8 cellular contexts compared by ENCODE assay signal in the genomic region with DNA sequence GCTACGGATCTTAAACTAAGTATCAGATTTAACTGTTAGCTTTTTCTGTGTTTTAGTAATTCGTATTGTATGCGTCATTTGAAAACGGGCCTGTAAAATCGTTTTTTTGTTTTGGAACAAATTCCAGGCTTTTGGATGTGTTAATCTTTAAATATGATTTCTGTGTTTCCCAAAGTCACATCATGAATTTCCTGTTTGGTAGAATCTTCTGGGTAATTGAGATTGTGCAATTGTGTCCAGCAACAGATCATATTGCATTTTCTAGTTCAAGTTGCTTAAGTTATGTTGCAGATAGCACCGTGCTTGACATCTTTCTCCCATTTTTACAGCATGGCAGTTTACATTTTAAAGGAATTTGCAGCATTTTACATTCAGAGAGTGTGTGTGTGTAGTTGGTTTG. TPM values are rescaled to one million over a fixed set of nuclear protein-coding genes. Genes with fewer than 3 reads are reported as not detected.
DNase-seq lines count a peak whose midpoint lies in the region; ATAC-seq, FAIRE-seq and TF ChIP-seq lines count a peak whose summit lies in the region.

No MANE protein-coding gene starts in this region.

- H3K27me3 ChIP-seq in BJ (ENCODE audit: control insufficient read depth, insufficient read depth, low read length) (no peaks in the 10 kb centered on the region), HUES6 (ENCODE audit: control insufficient read depth, insufficient read depth, low read length) (peaks cover 5% of the 10 kb centered on the region; the same call in 1 of the 2 replicates), thoracic aorta (replicated peaks; ENCODE audit: insufficient read depth) (no peaks in the 10 kb centered on the region)

- no peak overlapping the region; the same call in 1 of the 2 replicates for H3K27ac ChIP-seq in HUES6 (ENCODE audit: low read depth, low read length)
- peak overlapping the region; percentile 76 to 87 for H3K27ac ChIP-seq in thoracic aorta

- POLR2A ChIA-PET in BJ (lab: Charles Lee): interaction anchor here (0.6 kb wide), 1 partner anchor 63 kb away, joined by 3 read pairs; no protein-coding TSS in a partner anchor

- peak; percentile 36 for FAIRE-seq in islet of Langerhans (lab: Jason Lieb, UNC)

- peaks cover 9% of the 10 kb centered on the region for H3K36me3 Mint-ChIP-seq in activated T-helper 17 cell treated with anti-CD3 and anti-CD28 coated beads, Interleukin-2, amount 50 U/mL, for 72 hours (ENCODE audit: low read depth)

- peak overlapping the region; percentile 96 for H3K9ac ChIP-seq in HUES6 (ENCODE audit: low read length)

- peaks cover 11% of the 10 kb centered on the region for H3K27me3 Mint-ChIP-seq in activated T-helper 17 cell treated with anti-CD3 and anti-CD28 coated beads, Interleukin-2, amount 50 U/mL, for 72 hours

- no peak for ATAC-seq in activated T-helper 17 cell treated with anti-CD3 and anti-CD28 coated beads, Interleukin-2, amount 50 U/mL, for 72 hours (replicated peaks)
- ATAC-seq in thoracic aorta (ENCODE audit: insufficient number of reproducible peaks, low FRiP score, low read depth): no peak

- no peaks in the 10 kb centered on the region for H3K36me3 ChIP-seq in BJ (ENCODE audit: control insufficient read depth, insufficient read depth, low read length)
- H3K36me3 ChIP-seq in HUES6 (ENCODE audit: control insufficient read depth, insufficient read depth, low read length): no peaks in the 10 kb centered on the region
- no peaks in the 10 kb centered on the region for H3K36me3 ChIP-seq in thoracic aorta

- peak overlapping the region; percentile 93 for H3K4me3 Mint-ChIP-seq in activated T-helper 17 cell treated with anti-CD3 and anti-CD28 coated beads, Interleukin-2, amount 50 U/mL, for 72 hours

- peaks cover 30% of the 10 kb centered on the region for H3K4me1 Mint-ChIP-seq in activated T-helper 17 cell treated with anti-CD3 and anti-CD28 coated beads, Interleukin-2, amount 50 U/mL, for 72 hours

- CTCF ChIA-PET in BJ (lab: Yijun Ruan, JAX): interaction anchor here (1.2 to 6.4 kb wide), 3 partner anchors 44 to 75 kb away, joined by 3 to 117 read pairs (median 9); no protein-coding TSS in a partner anchor

- H3K9me3 ChIP-seq in HUES6 (ENCODE audit: control insufficient read depth, insufficient read depth, low read depth, low read length): no peaks in the 10 kb centered on the region
- no peaks in the 10 kb centered on the region for H3K9me3 ChIP-seq in thoracic aorta

- peak overlapping the region; percentile 91 for H3K4me3 ChIP-seq in BJ (ENCODE audit: low read depth, low read length)
- peak overlapping the region; percentile 85 for H3K4me3 ChIP-seq in HUES6 (ENCODE audit: low read depth, low read length)
- peak overlapping the region; percentile 91 for H3K4me3 ChIP-seq in thoracic aorta

- TF ChIP-seq CTCF in BJ (IDR thresholded peaks at IDR 0.05; ENCODE audit: insufficient read depth, low read depth, low read length) (no peak), thoracic aorta (IDR thresholded peaks at IDR 0.05) (no peak)

- peak overlapping the region; percentile 95 for H3K27ac Mint-ChIP-seq in activated T-helper 17 cell treated with anti-CD3 and anti-CD28 coated beads, Interleukin-2, amount 50 U/mL, for 72 hours

- peak; percentile 38 for DNase-seq in BJ (ENCODE audit: low read depth)
- DNase-seq in thoracic aorta (ENCODE audit: low spot score): no peak
- DNase-seq in activated CD4-positive, CD25-positive, alpha-beta regulatory T cell (lab: John Stamatoyannopoulos, UW): no peak
- no peak for DNase-seq in HuH-7.5 (ENCODE audit: low spot score)
- no peak for DNase-seq in activated CD8-positive, alpha-beta memory T cell treated with anti-CD3 and anti-CD28 coated beads, Interleukin-2, amount 50 U/mL, for 48 hours

- H3K9me3 Mint-ChIP-seq in activated T-helper 17 cell treated with anti-CD3 and anti-CD28 coated beads, Interleukin-2, amount 50 U/mL, for 72 hours: no peaks in the 10 kb centered on the region

- H3K4me1 ChIP-seq in HUES6 (ENCODE audit: control insufficient read depth, insufficient read depth, low read length): peaks cover 30% of the 10 kb centered on the region
- H3K4me1 ChIP-seq in thoracic aorta (ENCODE audit: control insufficient read depth in 1 of 2, low read depth in 2 of 2): peaks cover 43 to 52% of the 10 kb centered on the region in 2 donors

RNA-seq across cellular contexts. Expression of a gene that starts 1.9 kb away (rescaled TPM):
- 33.9 and 53.0 TPM in 2 replicates for polyA plus RNA-seq in BJ (2011; rRNA removed)
- 34.6 and 36.7 TPM in 2 replicates for polyA minus RNA-seq in BJ (2011; rRNA and poly(A)+ RNA removed)
- total RNA-seq in activated T-helper 17 cell treated with anti-CD3 and anti-CD28 coated beads, Interleukin-2, amount 50 U/mL, for 72 hours: 10 to 100 TPM; 36.5 to 51.3 TPM
- 100 to 1,000 TPM in 1 of 2 donors, 10 to 100 TPM in 1; 61.9 to 106 TPM for total RNA-seq in thoracic aorta

RNA-seq across cellular contexts. Expression of a gene that starts 5.0 kb away (rescaled TPM):
- 0.12 TPM in 1 of 2 replicates, not detected in the other for polyA plus RNA-seq in BJ (2011; rRNA removed)
- not detected in 2 replicates for polyA minus RNA-seq in BJ (2011; rRNA and poly(A)+ RNA removed)
- total RNA-seq in activated T-helper 17 cell treated with anti-CD3 and anti-CD28 coated beads, Interleukin-2, amount 50 U/mL, for 72 hours: not detected
- under 1 TPM in 1 of 2 donors, not detected in 1; 0.28 TPM for total RNA-seq in thoracic aorta
